ENCODE assay signal across 10 cellular contexts in genomic region chr19:44913512-44914435, GRCh38. TPM values are rescaled to one million over a fixed set of nuclear protein-coding genes. Genes with fewer than 3 reads are reported as not detected.
A peak's percentile ranks its signal among the peaks of the same experiment; 100 is the strongest.
DNase-seq lines count a peak whose midpoint lies in the region; FAIRE-seq and TF ChIP-seq lines count a peak whose summit lies in the region.
"Not testable (repeated sequence)": the region's sequence is repeated elsewhere in the genome, so short reads cannot be mapped to it uniquely, and the experiment has no call there.
"Had no signal": no experiment of that assay in that cellular context is flagged by ENCODE, and none has a peak within 500 bp of the region (broad histone marks: within the 10 kb centered on the region; RNA-seq: fewer than 3 reads in every experiment).

No MANE protein-coding gene starts in this region.

- H3K27me3 Mint-ChIP-seq in activated naive CD4-positive, alpha-beta T cell treated with anti-CD3 and anti-CD28 coated beads for 36 hours (ENCODE audit: low read depth) = peaks cover 30% of the 10 kb centered on the region

- H3K4me1 Mint-ChIP-seq in activated naive CD4-positive, alpha-beta T cell treated with anti-CD3 and anti-CD28 coated beads for 36 hours (ENCODE audit: low read depth) = not testable (repeated sequence)

- intact Hi-C loops in activated naive CD4-positive, alpha-beta T cell treated with anti-CD3 and anti-CD28 coated beads for 36 hours (cut with micrococcal nuclease) = loop anchor here (2.0 kb wide), 1 partner anchor 23 kb away; the partner anchor contains the start of gene TOMM40
- intact Hi-C loops in stomach (cut with DNase I; ENCODE audit: low total_unique reads) = not testable (repeated sequence)

- CTCF ChIA-PET in activated naive CD4-positive, alpha-beta T cell treated with anti-CD3 and anti-CD28 coated beads for 36 hours (lab: Charles Lee) = not testable (repeated sequence)

- not testable (repeated sequence) for H3K36me3 ChIP-seq in Peyer's patch; mucosa of stomach (ENCODE audit: control insufficient read depth, insufficient read depth, low read length); stomach

- peak overlapping the region; percentile 22 for H3K9ac ChIP-seq in mucosa of stomach (ENCODE audit: low read length)

- H3K27me3 ChIP-seq in Peyer's patch; mucosa of stomach (ENCODE audit: control insufficient read depth, insufficient read depth, low read length): not testable (repeated sequence)
- H3K27me3 ChIP-seq in stomach = peaks cover 0 to 28% (median 0%) of the 10 kb centered on the region in 3 donors

- not testable (repeated sequence) for TF ChIP-seq POLR2A in Peyer's patch (IDR thresholded peaks at IDR 0.05); stomach (IDR thresholded peaks at IDR 0.05)

- FAIRE-seq in GM19239 (lab: Jason Lieb, UNC) = peak; percentile 8

- DNase-seq in GM19239 (ENCODE audit: insufficient read length, low spot score); Peyer's patch; activated naive CD4-positive, alpha-beta T cell treated with anti-CD3 and anti-CD28 coated beads for 36 hours; epithelial cell of proximal tubule (ENCODE audit: low read depth); stomach: not testable (repeated sequence)

- H3K4me1 ChIP-seq in Peyer's patch (peaks cover 0 to 18% (median 0%) of the 10 kb centered on the region in 4 donors), mucosa of stomach (ENCODE audit: control insufficient read depth, insufficient read depth, low read length) (peaks cover 27% of the 10 kb centered on the region), stomach (peaks cover 12 to 35% (median 20%) of the 10 kb centered on the region in 4 donors)

- H3K27ac ChIP-seq in Peyer's patch = peak overlapping the region; percentile 45 to 59 (median 54)
- H3K27ac ChIP-seq in stomach = peak overlapping the region in 2 of 5 donors; percentile 32 to 61

- not testable (repeated sequence) for H3K36me3 Mint-ChIP-seq in activated naive CD4-positive, alpha-beta T cell treated with anti-CD3 and anti-CD28 coated beads for 36 hours (ENCODE audit: low read depth)

- H3K4me3 ChIP-seq in Peyer's patch (peak overlapping the region in 2 of 4 donors; percentile 54 to 61), epithelial cell of proximal tubule (ENCODE audit: low read depth, low read length) (peak overlapping the region; percentile 63), stomach (peak overlapping the region; percentile 46 to 52 (median 49))
- H3K4me3 ChIP-seq in mucosa of stomach (ENCODE audit: low read length) = not testable (repeated sequence)

- H3K27ac Mint-ChIP-seq in activated naive CD4-positive, alpha-beta T cell treated with anti-CD3 and anti-CD28 coated beads for 36 hours = not testable (repeated sequence)

- H3K9me3 Mint-ChIP-seq in activated naive CD4-positive, alpha-beta T cell treated with anti-CD3 and anti-CD28 coated beads for 36 hours = not testable (repeated sequence)

- peak overlapping the region; percentile 91 for H3K4me3 Mint-ChIP-seq in activated naive CD4-positive, alpha-beta T cell treated with anti-CD3 and anti-CD28 coated beads for 36 hours

- not testable (repeated sequence) for TF ChIP-seq CTCF in Peyer's patch (IDR thresholded peaks at IDR 0.05); epithelial cell of proximal tubule (conservative IDR thresholded peaks at IDR 0.05; ENCODE audit: low read depth, low read length); stomach (IDR thresholded peaks at IDR 0.05)

- not testable (repeated sequence) for H3K9me3 ChIP-seq in Peyer's patch; mucosa of stomach (ENCODE audit: control insufficient read depth, low read length); stomach

- not testable (repeated sequence) for TF ChIP-seq EP300 in stomach (IDR thresholded peaks at IDR 0.05)

- 40 to 48% (median 45%) methylated on average over 22 to 23 of the region's 23 CpGs for WGBS in stomach, 5 donors

RNA-seq across cellular contexts. Expression of gene APOC1, which starts 0.6 kb away (rescaled TPM):
- total RNA-seq in Peyer's patch (100 to 1,000 TPM in 1 of 4 donors, 10 to 100 TPM in 1, 1 to 10 TPM in 1, not detected in 1; 3.9 to 107 (median 14.2) TPM), epithelial cell of proximal tubule (11.4 and 12.3 TPM in 2 replicates), stomach (10 to 100 TPM in 1 of 5 donors, 1 to 10 TPM in 2, not detected in 2; 5.4 to 70.6 (median 5.7) TPM)
- 1 to 10 TPM; 1.2 to 1.3 TPM for total RNA-seq in activated naive CD4-positive, alpha-beta T cell treated with anti-CD3 and anti-CD28 coated beads for 36 hours
- 10 to 100 TPM; 13.3 to 68.3 (median 21.9) TPM for polyA plus RNA-seq in stomach

RNA-seq across cellular contexts. Expression of gene APOE, which starts 8.2 kb away (rescaled TPM):
- 100 to 1,000 TPM in 1 of 4 donors, 10 to 100 TPM in 3; 24.2 to 203 (median 51.6) TPM for total RNA-seq in Peyer's patch
- 1 to 10 TPM in 1 of 2 experiments, under 1 TPM in 1; 0.72 to 1.1 TPM for total RNA-seq in activated naive CD4-positive, alpha-beta T cell treated with anti-CD3 and anti-CD28 coated beads for 36 hours
- 5.9 and 46.2 TPM in 2 replicates for total RNA-seq in epithelial cell of proximal tubule
- total RNA-seq in stomach = 100 to 1,000 TPM in 3 of 5 donors, 10 to 100 TPM in 2; 13.4 to 485 (median 235) TPM
- 100 to 1,000 TPM in 1 of 3 donors, 10 to 100 TPM in 2; 35.1 to 166 (median 72.2) TPM for polyA plus RNA-seq in stomach

RNA-seq across cellular contexts. Expression of gene TOMM40, which starts 22.7 kb away (rescaled TPM):
- total RNA-seq in Peyer's patch (10 to 100 TPM; 32.6 to 45.7 (median 37.5) TPM), epithelial cell of proximal tubule (99.1 and 229 TPM in 2 replicates), stomach (100 to 1,000 TPM in 1 of 5 donors, 10 to 100 TPM in 3, 1 to 10 TPM in 1; 7.1 to 100 (median 24.6) TPM)
- 10 to 100 TPM; 72.6 to 75.0 TPM for total RNA-seq in activated naive CD4-positive, alpha-beta T cell treated with anti-CD3 and anti-CD28 coated beads for 36 hours
- 10 to 100 TPM; 22.5 to 46.8 (median 31.5) TPM for polyA plus RNA-seq in stomach

RNA-seq across cellular contexts. Expression of gene APOC4, which starts 28.3 kb away (rescaled TPM):
- not detected for total RNA-seq in Peyer's patch
- not detected for total RNA-seq in activated naive CD4-positive, alpha-beta T cell treated with anti-CD3 and anti-CD28 coated beads for 36 hours
- total RNA-seq in epithelial cell of proximal tubule = not detected in 2 replicates
- total RNA-seq in stomach = not detected
- under 1 TPM in 1 of 3 donors, not detected in 2; 0.33 TPM for polyA plus RNA-seq in stomach
- total RNA-seq: dermis microvascular lymphatic vessel endothelial cell, heart left ventricle, mucosa of gallbladder, NCI-H460 had no signal
- polyA plus RNA-seq: heart left ventricle had no signal

RNA-seq across cellular contexts. Expression of gene APOC2, which starts 32.1 kb away (rescaled TPM):
- total RNA-seq in Peyer's patch (10 to 100 TPM in 2 of 4 donors, 1 to 10 TPM in 2; 4.5 to 13.8 (median 9.5) TPM), epithelial cell of proximal tubule (not detected in 2 replicates), stomach (10 to 100 TPM in 1 of 5 donors, not detected in 4; 16.8 TPM)
- not detected for total RNA-seq in activated naive CD4-positive, alpha-beta T cell treated with anti-CD3 and anti-CD28 coated beads for 36 hours
- polyA plus RNA-seq in stomach = 1 to 10 TPM in 1 of 3 donors, under 1 TPM in 1, not detected in 1; 0.75 to 2.5 TPM
- total RNA-seq: dermis microvascular lymphatic vessel endothelial cell, NCI-H460 had no signal
